In genomic region chr17:8159032-8159400, GRCh38 we compare ENCODE assay signal across 7 cellular contexts. TPM values are rescaled to one million over a fixed set of nuclear protein-coding genes. Genes with fewer than 3 reads are reported as not detected.
A peak's percentile ranks its signal among the peaks of the same experiment; 100 is the strongest.
DNase-seq lines count a peak whose midpoint lies in the region; ATAC-seq, FAIRE-seq and TF ChIP-seq lines count a peak whose summit lies in the region.

No MANE protein-coding gene starts in this region.

- FAIRE-seq in H54 (lab: Jason Lieb, UNC), result no peak

- H3K36me3 ChIP-seq in DND-41 (ENCODE audit: insufficient read depth, low read length), result peaks cover 39% of the 10 kb centered on the region
- H3K36me3 ChIP-seq in esophagus squamous epithelium, result peaks cover 0 to 27% (median 7%) of the 10 kb centered on the region in 3 donors
- H3K36me3 ChIP-seq in spleen, result peaks cover 0 to 38% (median 23%) of the 10 kb centered on the region in 6 donors

- H3K9me3 ChIP-seq in DND-41 (ENCODE audit: insufficient read depth, low read length, severe bottlenecking) (no peaks in the 10 kb centered on the region), esophagus squamous epithelium (no peaks in the 10 kb centered on the region), spleen (no peaks in the 10 kb centered on the region)

- H3K4me3 Mint-ChIP-seq in T-cell, result peak overlapping the region; percentile 14 to 85 (median 26)

- CTCF ChIA-PET in T-cell (lab: Charles Lee), result interaction anchor here (0.5 to 2.0 kb wide), 8 partner anchors 14 to 124 kb away, joined by 3 to 10 read pairs (median 6); no protein-coding TSS in a partner anchor

- intact Hi-C loops in esophagus squamous epithelium (cut with DNase I), result no loop called here
- intact Hi-C loops in spleen (cut with DNase I; ENCODE audit: low total_unique reads), result no loop called here

- H3K27ac ChIP-seq in DND-41 (ENCODE audit: low read length) (no peak overlapping the region), esophagus squamous epithelium (peak overlapping the region; percentile 14 to 100 (median 98)), spleen (peak overlapping the region in 7 of 8 donors; percentile 79 to 100 (median 98))

- DNase-seq in DND-41 (no peak), T-cell (no peak), esophagus squamous epithelium (lab: John Stamatoyannopoulos, UW) (no peak), spleen (no peak), NCI-H2029 (lab: John Stamatoyannopoulos, UW) (no peak), H54 (ENCODE audit: insufficient read length, low spot score) (no peak)

- peaks cover 41% of the 10 kb centered on the region for H3K79me2 ChIP-seq in DND-41 (ENCODE audit: insufficient read depth, low read length)

- H4K20me1 ChIP-seq in DND-41 (ENCODE audit: insufficient read depth, low read length), result peaks cover 26% of the 10 kb centered on the region

- H3K9me3 Mint-ChIP-seq in T-cell, result no peaks in the 10 kb centered on the region

- POLR2A ChIA-PET in T-cell (lab: Charles Lee), result interaction anchor here in 1 of 2 donors (0.6 to 1.2 kb wide), 2 partner anchors 18 to 29 kb away, joined by 4 to 8 read pairs; no protein-coding TSS in a partner anchor

- peak overlapping the region; percentile 87 to 88 for H3K27ac Mint-ChIP-seq in T-cell

- H3K9ac ChIP-seq in DND-41 (ENCODE audit: low read depth, low read length), result no peak overlapping the region

- TF ChIP-seq POLR2A in esophagus squamous epithelium (IDR thresholded peaks at IDR 0.05) (no peak), spleen (IDR thresholded peaks at IDR 0.05) (no peak), H54 (IDR thresholded peaks at IDR 0.05; ENCODE audit: low read depth, low read length) (no peak)

- H3K27me3 Mint-ChIP-seq in T-cell, result no peaks in the 10 kb centered on the region

- no peak for ATAC-seq in DND-41 (ENCODE audit: insufficient read depth, low read depth)
- no peak for ATAC-seq in T-cell (replicated peaks in 1 of 4)
- no peak for ATAC-seq in GM18870 (IDR thresholded peaks at IDR 0.05; ENCODE audit: unreplicated experiment)

- TF ChIP-seq CTCF in DND-41 (IDR thresholded peaks at IDR 0.05; ENCODE audit: borderline replicate concordance, extremely low read depth, low read length, poor library complexity, severe bottlenecking) (no peak), esophagus squamous epithelium (IDR thresholded peaks at IDR 0.05) (no peak), spleen (IDR thresholded peaks at IDR 0.05 in 8 of 11, conservative IDR thresholded peaks at IDR 0.05 in 3 of 11) (peak in 4 of 11 experiments; percentile 14 to 54 (median 24))

- H3K4me2 ChIP-seq in DND-41 (ENCODE audit: insufficient read depth, low read length), result peak overlapping the region; percentile 59

- H3K4me1 Mint-ChIP-seq in T-cell, result peaks cover 47 to 60% (median 50%) of the 10 kb centered on the region in 3 donors

- H3K4me3 ChIP-seq in DND-41 (ENCODE audit: low read depth in 1 of 2, low read length in 2 of 2) (no peak overlapping the region), esophagus squamous epithelium (no peak overlapping the region), spleen (no peak overlapping the region)

- peaks cover 81% of the 10 kb centered on the region for H3K4me1 ChIP-seq in DND-41 (ENCODE audit: insufficient read depth, low read length)
- peaks cover 33 to 76% (median 43%) of the 10 kb centered on the region in 3 donors for H3K4me1 ChIP-seq in esophagus squamous epithelium
- H3K4me1 ChIP-seq in spleen, result peaks cover 46 to 87% (median 80%) of the 10 kb centered on the region in 6 donors

- H3K27me3 ChIP-seq in DND-41 (ENCODE audit: insufficient read depth, low read length, poor library complexity), result no peaks in the 10 kb centered on the region
- no peaks in the 10 kb centered on the region for H3K27me3 ChIP-seq in esophagus squamous epithelium
- no peaks in the 10 kb centered on the region for H3K27me3 ChIP-seq in spleen (replicated peaks in 1 of 7)

- H3K36me3 Mint-ChIP-seq in T-cell, result peaks cover 26% of the 10 kb centered on the region

- no peak overlapping the region for H2AFZ ChIP-seq in DND-41 (ENCODE audit: low read depth, low read length)

- 56 to 59% methylated on average over 3 of the region's 3 CpGs for WGBS in esophagus squamous epithelium, 2 donors
- WGBS in spleen, 5 donors, result 51 to 67% (median 60%) methylated on average over 3 of the region's 3 CpGs

RNA-seq across cellular contexts. Expression of gene VAMP2, which starts 3.7 kb away (rescaled TPM):
- total RNA-seq in T-cell (100 to 1,000 TPM; 160 to 243 (median 186) TPM), esophagus squamous epithelium (10 to 100 TPM in 3 of 4 donors, 1 to 10 TPM in 1; 6.2 to 20.4 (median 12.0) TPM), spleen (10 to 100 TPM; 37.5 to 94.8 (median 65.7) TPM)
- 10 to 100 TPM; 38.7 to 57.8 (median 38.8) TPM for polyA plus RNA-seq in spleen

RNA-seq across cellular contexts. Expression of gene PER1, which starts 6.8 kb away (rescaled TPM):
- total RNA-seq in T-cell (1,000 to 10,000 TPM in 2 of 5 donors, 10 to 100 TPM in 3; 62.6 to 1,675 (median 82.4) TPM), esophagus squamous epithelium (10 to 100 TPM; 33.6 to 95.0 (median 56.3) TPM), spleen (100 to 1,000 TPM in 2 of 7 donors, 10 to 100 TPM in 5; 68.0 to 213 (median 73.5) TPM)
- 10 to 100 TPM; 12.6 to 83.0 (median 17.5) TPM for polyA plus RNA-seq in spleen

RNA-seq across cellular contexts. Expression of gene TMEM107, which starts 17.2 kb away (rescaled TPM):
- total RNA-seq in T-cell (10 to 100 TPM; 23.4 to 28.9 (median 25.0) TPM), esophagus squamous epithelium (10 to 100 TPM; 12.7 to 21.7 (median 15.5) TPM), spleen (10 to 100 TPM; 13.0 to 42.2 (median 22.4) TPM)
- polyA plus RNA-seq in spleen, result 10 to 100 TPM in 2 of 3 donors, 1 to 10 TPM in 1; 8.1 to 14.0 (median 11.9) TPM

RNA-seq across cellular contexts. Expression of gene BORCS6, which starts 31.0 kb away (rescaled TPM):
- 10 to 100 TPM in 3 of 5 donors, 1 to 10 TPM in 2; 6.7 to 21.3 (median 17.2) TPM for total RNA-seq in T-cell
- 10 to 100 TPM in 3 of 4 donors, 1 to 10 TPM in 1; 8.8 to 16.5 (median 13.4) TPM for total RNA-seq in esophagus squamous epithelium
- total RNA-seq in spleen, result 10 to 100 TPM in 6 of 7 donors, 1 to 10 TPM in 1; 9.5 to 14.6 (median 12.3) TPM
- polyA plus RNA-seq in spleen, result 10 to 100 TPM in 2 of 3 donors, 1 to 10 TPM in 1; 10.0 to 16.5 (median 12.9) TPM

RNA-seq across cellular contexts. Expression of gene HES7, which starts 35.1 kb away (rescaled TPM):
- total RNA-seq in T-cell, result 1 to 10 TPM in 1 of 5 donors, under 1 TPM in 2, not detected in 2; 0.16 to 1.6 (median 0.23) TPM
- not detected for total RNA-seq in esophagus squamous epithelium
- under 1 TPM in 2 of 7 donors, not detected in 5; 0.41 to 0.67 TPM for total RNA-seq in spleen
- polyA plus RNA-seq in spleen, result under 1 TPM; 0.04 to 0.53 (median 0.32) TPM
